19 cellular contexts compared by ENCODE assay signal in the genomic region with DNA sequence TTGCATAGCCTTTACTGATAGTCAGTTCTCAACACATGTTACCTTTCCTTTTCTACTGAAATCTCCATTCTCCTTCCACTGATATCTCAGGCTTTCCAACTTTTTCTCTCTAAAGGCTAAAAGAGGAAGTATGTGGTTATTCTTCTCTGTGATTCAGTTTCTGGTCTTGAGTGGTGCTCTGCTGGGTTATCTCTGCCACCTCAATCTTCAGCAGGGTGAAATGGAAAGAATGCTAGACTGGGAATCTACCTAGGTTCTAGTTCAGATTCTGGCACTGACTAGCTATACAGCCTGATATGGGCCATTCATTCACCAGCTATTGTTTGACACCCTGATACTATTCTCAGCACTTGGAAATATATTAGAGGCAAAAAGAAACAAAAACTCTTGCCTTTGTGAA.
DNase-seq lines count a peak whose midpoint lies in the region; ATAC-seq and TF ChIP-seq lines count a peak whose summit lies in the region.
"Had no signal": no experiment of that assay in that cellular context is flagged by ENCODE, and none has a peak within 500 bp of the region (broad histone marks: within the 10 kb centered on the region; RNA-seq: fewer than 3 reads in every experiment).

No MANE protein-coding gene starts in this region.

- ATAC-seq in GM18505 (IDR thresholded peaks at IDR 0.05; ENCODE audit: unreplicated experiment) (peak; percentile 73), GM21390 (IDR thresholded peaks at IDR 0.05; ENCODE audit: unreplicated experiment) (peak; percentile 52), HG02763 (IDR thresholded peaks at IDR 0.05; ENCODE audit: unreplicated experiment) (peak; percentile 59), HG03354 (IDR thresholded peaks at IDR 0.05; ENCODE audit: poor library complexity, severe bottlenecking, unreplicated experiment) (peak; percentile 67), left lobe of liver (no peak)
- ATAC-seq: A549; naive thymus-derived CD8-positive, alpha-beta T cell had no signal

- TF ChIP-seq POLR2A in GM18505 (IDR thresholded peaks at IDR 0.05; ENCODE audit: borderline replicate concordance, extremely low read depth, insufficient read depth, insufficient read length): no peak

- DNase-seq in HT-29 (ENCODE audit: low spot score) (no peak), occipital lobe (lab: John Stamatoyannopoulos, UW) (no peak), mesenteric fat pad (ENCODE audit: low spot score) (no peak), left lobe of liver (ENCODE audit: low spot score) (no peak)
- DNase-seq: activated CD4-positive, alpha-beta T cell treated with anti-CD3 and anti-CD28 coated beads, Interleukin-2, amount 10 ng/mL, durations not matched to agents 24 days and 14 days; activated naive CD8-positive, alpha-beta T cell treated with anti-CD3 and anti-CD28 coated beads for 36 hours; activated T-cell treated with anti-CD3 and anti-CD28 coated beads for 4 hours; CD4-positive, alpha-beta T cell; glutamatergic neuron; HCEC 1CT; KBM-7; naive thymus-derived CD8-positive, alpha-beta T cell; NCI-H2227 treated with DMSO at 0.1 percent for 48 hours; stimulated activated CD4-positive, alpha-beta T cell treated with anti-CD3 and anti-CD28 coated beads, Interleukin-12 subunit alpha, Interleukin-12 subunit beta, amount 100 ng/mL, for 4 hours had no signal
